In genomic region chr9:5957166-5957565, GRCh38 we compare ENCODE assay signal across 27 cellular contexts. TPM values are rescaled to one million over a fixed set of nuclear protein-coding genes. Genes with fewer than 3 reads are reported as not detected.
DNase-seq lines count a peak whose midpoint lies in the region; ATAC-seq, FAIRE-seq and TF ChIP-seq lines count a peak whose summit lies in the region.
"Had no signal": no experiment of that assay in that cellular context is flagged by ENCODE, and none has a peak within 500 bp of the region (broad histone marks: within the 10 kb centered on the region; RNA-seq: fewer than 3 reads in every experiment).

No MANE protein-coding gene starts in this region.

- H3K4me3 ChIP-seq in small intestine (ENCODE audit: low read depth in 1 of 2, low read length in 2 of 2) (no peak overlapping the region), neural progenitor cell (no peak overlapping the region)
- H3K4me3 ChIP-seq: GM12878, GM23338, HAP-1, MG63 had no signal

- FAIRE-seq in H54 (lab: Jason Lieb, UNC) (peak; percentile 23), small intestine (lab: Jason Lieb, UNC) (peak; percentile 64)

- no peaks in the 10 kb centered on the region for H3F3A ChIP-seq in neural progenitor cell (ENCODE audit: low read depth)

- H3K4me3 Mint-ChIP-seq in neural progenitor cell: no peak overlapping the region
- H3K4me3 Mint-ChIP-seq: CD4-positive, alpha-beta memory T cell; GM23338 had no signal

- peaks cover 3% of the 10 kb centered on the region for H4K20me1 ChIP-seq in neural progenitor cell (ENCODE audit: low read depth)

- no peaks in the 10 kb centered on the region for H3K4me1 Mint-ChIP-seq in neural progenitor cell

- no peaks in the 10 kb centered on the region for H3K9me3 ChIP-seq in small intestine (ENCODE audit: control insufficient read depth, low read depth)
- no peaks in the 10 kb centered on the region for H3K9me3 ChIP-seq in neural progenitor cell (ENCODE audit: low read depth)
- H3K9me3 ChIP-seq: Caco-2, HAP-1, MG63 had no signal

- no peak overlapping the region for H3K4me2 ChIP-seq in neural progenitor cell
- H3K4me2 ChIP-seq: GM23338 had no signal

- no peaks in the 10 kb centered on the region for H3K27me3 Mint-ChIP-seq in neural progenitor cell (ENCODE audit: insufficient read depth, low read depth)
- H3K27me3 Mint-ChIP-seq: CD4-positive, alpha-beta memory T cell had no signal

- H3K9me3 Mint-ChIP-seq in neural progenitor cell: no peaks in the 10 kb centered on the region
- H3K9me3 Mint-ChIP-seq: CD4-positive, alpha-beta memory T cell; GM23338 had no signal

- H3K27me3 ChIP-seq in small intestine (ENCODE audit: control insufficient read depth in 2 of 2, insufficient read depth in 2 of 2, low read length in 2 of 2) (no peaks in the 10 kb centered on the region), neural progenitor cell (no peaks in the 10 kb centered on the region)
- H3K27me3 ChIP-seq: MG63 had no signal

- H3K27ac ChIP-seq in small intestine (ENCODE audit: low read depth in 1 of 2, low read length in 1 of 2) (no peak overlapping the region), neural progenitor cell (no peak overlapping the region)
- H3K27ac ChIP-seq: RWPE1 had no signal

- TF ChIP-seq CTCF in neural progenitor cell (IDR thresholded peaks at IDR 0.05): no peak

- no peak for TF ChIP-seq POLR2A in H54 (IDR thresholded peaks at IDR 0.05; ENCODE audit: low read depth, low read length)

- no peak for DNase-seq in H54 (ENCODE audit: insufficient read length, low spot score)
- peak; percentile 74 for DNase-seq in NCI-H146 (lab: John Stamatoyannopoulos, UW)
- peak; percentile 19 for DNase-seq in NCI-H82 treated with DMSO at 0.1 percent for 48 hours (lab: John Stamatoyannopoulos, UW; ENCODE audit: unreplicated experiment)
- DNase-seq in small intestine: peak; percentile 28
- DNase-seq in activated naive CD4-positive, alpha-beta T cell treated with anti-CD3 and anti-CD28 coated beads, Interleukin-2, amount 50 U/mL, for 16 hours: no peak
- no peak for DNase-seq in neural progenitor cell (ENCODE audit: low spot score)
- DNase-seq: C1 segment of cervical spinal cord; Caco-2; CD4-positive, alpha-beta memory T cell; DMS 273 treated with DMSO at 0.1 percent for 48 hours; DMS79; EL; GDM1; KBM-7; MG63; NCI-H1105 treated with DMSO at 0.1 percent for 48 hours; NCI-H187 treated with DMSO at 0.1 percent for 48 hours; NCI-H345; NCI-H524; NCI-H774; SHP77 had no signal

- H3K4me1 ChIP-seq in small intestine (ENCODE audit: control insufficient read depth in 2 of 2, insufficient read depth in 1 of 2, low read depth in 1 of 2, low read length in 1 of 2): no peaks in the 10 kb centered on the region
- no peaks in the 10 kb centered on the region for H3K4me1 ChIP-seq in neural progenitor cell
- H3K4me1 ChIP-seq: Caco-2 had no signal

- 76 to 90% (median 81%) methylated on average over 1 of the region's 1 CpG for WGBS in small intestine, 3 donors

- H3K27ac Mint-ChIP-seq in neural progenitor cell: no peak overlapping the region
- H3K27ac Mint-ChIP-seq: GM23338 had no signal

- H3K79me2 ChIP-seq in neural progenitor cell (ENCODE audit: low read depth): no peaks in the 10 kb centered on the region

- no peaks in the 10 kb centered on the region for H3K36me3 Mint-ChIP-seq in neural progenitor cell

- H3K36me3 ChIP-seq in small intestine (ENCODE audit: control insufficient read depth in 2 of 2, insufficient read depth in 2 of 2, low read length in 2 of 2): peaks cover 0 to 2% of the 10 kb centered on the region in 2 donors
- H3K36me3 ChIP-seq in neural progenitor cell: no peaks in the 10 kb centered on the region
- H3K36me3 ChIP-seq: HAP-1, MG63 had no signal

- no peak overlapping the region for H3K9ac ChIP-seq in neural progenitor cell

- no peak for ATAC-seq in HG02678 (IDR thresholded peaks at IDR 0.05; ENCODE audit: unreplicated experiment)
- ATAC-seq: GM12878, GM23338, Panc1 had no signal

- H2AFZ ChIP-seq in neural progenitor cell (replicated peaks): no peak overlapping the region
- H2AFZ ChIP-seq: GM23338 had no signal

RNA-seq across cellular contexts. Expression of gene RANBP6, which starts 58.3 kb away (rescaled TPM):
- 1 to 10 TPM; 2.7 to 5.9 (median 3.4) TPM for polyA plus RNA-seq in small intestine
- total RNA-seq in neural progenitor cell (ENCODE audit: low replicate concordance): 43.6 and 63.0 TPM in 2 replicates

Comparison
In these comparisons a context has a peak if more than half of its experiments do, and no peak if none do; other contexts are left out.
1. DNase-seq: peak in NCI-H146 (single experiment), NCI-H82 treated with DMSO at 0.1 percent for 48 hours (single experiment) and small intestine (single experiment); none in H54 (single experiment), activated naive CD4-positive, alpha-beta T cell treated with anti-CD3 and anti-CD28 coated beads, Interleukin-2, amount 50 U/mL, for 16 hours (single experiment) and neural progenitor cell (single experiment).